10 cellular contexts compared by ENCODE assay signal in the genomic region with DNA sequence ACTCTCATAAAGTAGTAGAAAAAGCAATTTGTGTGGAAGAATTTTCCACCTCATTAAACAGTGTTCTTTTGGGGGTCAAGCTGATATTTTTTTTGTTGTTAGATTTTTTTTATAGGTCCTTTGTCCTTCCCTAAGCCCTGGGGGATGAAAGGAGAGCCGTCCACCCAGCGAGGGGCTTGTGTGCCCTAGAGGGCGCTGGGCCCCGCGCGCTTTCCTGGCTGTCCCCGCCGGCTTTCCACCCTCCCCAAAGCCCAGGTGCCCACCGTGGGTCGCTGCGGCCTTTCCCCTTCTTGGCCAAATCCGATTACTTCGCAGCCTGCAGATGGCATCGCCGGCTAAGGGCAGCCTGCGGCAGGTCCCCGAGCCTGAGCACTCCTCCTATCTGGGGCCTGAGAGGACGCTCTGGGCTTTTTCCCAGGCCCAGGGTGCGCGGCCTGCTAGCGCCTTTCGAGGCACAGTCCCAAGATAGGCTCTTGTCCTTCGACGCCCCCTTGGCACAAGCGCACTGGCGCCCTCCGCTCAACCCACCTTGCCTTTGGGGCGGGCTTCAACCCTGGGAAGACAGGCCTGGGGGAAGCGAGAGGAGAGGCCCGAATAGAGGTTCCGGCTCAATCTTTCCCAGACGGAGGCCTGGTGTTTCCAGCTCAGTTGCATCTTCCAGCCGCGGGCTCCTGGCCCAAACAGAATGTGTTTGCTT. TPM values are rescaled to one million over a fixed set of nuclear protein-coding genes. Genes with fewer than 3 reads are reported as not detected.
DNase-seq lines count a peak whose midpoint lies in the region; ATAC-seq and TF ChIP-seq lines count a peak whose summit lies in the region.
"Had no signal": no experiment of that assay in that cellular context is flagged by ENCODE, and none has a peak within 500 bp of the region (broad histone marks: within the 10 kb centered on the region; RNA-seq: fewer than 3 reads in every experiment).

No MANE protein-coding gene starts in this region.

- ATAC-seq in GM18511 (IDR thresholded peaks at IDR 0.05; ENCODE audit: unreplicated experiment): peak; percentile 56

- no peak overlapping the region for H2AK5ac ChIP-seq in neuronal stem cell (ENCODE audit: low read depth, low read length)

- DNase-seq in ecto neural progenitor cell (ENCODE audit: low spot score): peak; percentile 77
- no peak for DNase-seq in neuronal stem cell (ENCODE audit: low spot score)
- no peak for DNase-seq in stimulated activated CD8-positive, alpha-beta memory T cell treated with anti-CD3 and anti-CD28 coated beads, Interleukin-4, amount 100 ng/mL, for 48 hours
- no peak for DNase-seq in HEK293T (ENCODE audit: extremely low spot score)
- no peak for DNase-seq in stimulated activated CD4-positive, alpha-beta T cell treated with anti-CD3 and anti-CD28 coated beads, Interleukin-12 subunit alpha, Interleukin-12 subunit beta, amount 100 ng/mL, for 4 hours
- DNase-seq: dorsolateral prefrontal cortex, MG63, naive B cell had no signal

- peaks cover 85% of the 10 kb centered on the region for H3K27me3 ChIP-seq in HUES48 (ENCODE audit: control insufficient read depth, insufficient read depth, low read length)
- H3K27me3 ChIP-seq in neuronal stem cell (ENCODE audit: control insufficient read depth in 3 of 3, insufficient read depth in 3 of 3, low read depth in 1 of 3, low read length in 3 of 3): peaks cover 25 to 64% (median 57%) of the 10 kb centered on the region in 3 experiments
- H3K27me3 ChIP-seq: MG63 had no signal

- H3K14ac ChIP-seq in neuronal stem cell (ENCODE audit: low read length): no peak overlapping the region

- H2BK12ac ChIP-seq in neuronal stem cell (ENCODE audit: low read length): no peak overlapping the region

- H3K23ac ChIP-seq in neuronal stem cell (ENCODE audit: low read depth, low read length, poor library complexity): no peak overlapping the region

- peak overlapping the region; percentile 56 for H3K4me2 ChIP-seq in neuronal stem cell (ENCODE audit: insufficient read depth, low read length, poor library complexity, severe bottlenecking)

- H2BK120ac ChIP-seq in neuronal stem cell (ENCODE audit: low read depth, low read length): no peak overlapping the region

- peak overlapping the region; percentile 59 for H2AFZ ChIP-seq in neuronal stem cell (ENCODE audit: low read length)

- H3K4ac ChIP-seq in neuronal stem cell (ENCODE audit: low read length): no peak overlapping the region

- peak overlapping the region; percentile 90 for H3K18ac ChIP-seq in neuronal stem cell (ENCODE audit: low read length)

- no peak overlapping the region for H4K8ac ChIP-seq in neuronal stem cell (ENCODE audit: low read depth, low read length)

- H4K91ac ChIP-seq in neuronal stem cell (ENCODE audit: low read depth, low read length, poor library complexity): no peak overlapping the region

- H3K4me3 ChIP-seq in HUES48 (ENCODE audit: low read depth, low read length): peak overlapping the region; percentile 23; the same call in 1 of the 2 replicates
- no peak overlapping the region for H3K4me3 ChIP-seq in neuronal stem cell (ENCODE audit: low read length in 2 of 2)
- H3K4me3 ChIP-seq: MG63 had no signal

- CTCF ChIA-PET in HEK293T (lab: Yijun Ruan, JAX): interaction anchor here (0.6 kb wide), 1 partner anchor 824 kb away, joined by 4 read pairs; no protein-coding TSS in a partner anchor

- no peak overlapping the region for H2BK5ac ChIP-seq in neuronal stem cell (ENCODE audit: low read length)

- no CpG with 5 or more reads among the region's 34 CpGs for WGBS in neuronal stem cell (ENCODE audit: extremely low coverage in 2 of 2, insufficient read length in 2 of 2, insufficient replicate concordance in 1 of 2), 2 donors

- H3K27ac ChIP-seq in HUES48 (ENCODE audit: low read depth, low read length) (no peak overlapping the region), neuronal stem cell (replicated peaks; ENCODE audit: low read length) (no peak overlapping the region)
- H3K27ac ChIP-seq: dorsolateral prefrontal cortex had no signal

- H3K79me1 ChIP-seq in neuronal stem cell (ENCODE audit: low read depth, low read length): no peaks in the 10 kb centered on the region

- POLR2A ChIA-PET in HEK293T (lab: Yijun Ruan, JAX): interaction anchor here (0.6 kb wide), 1 partner anchor 34 kb away, joined by 3 read pairs; a partner anchor contains a TSS

- H2BK15ac ChIP-seq in neuronal stem cell (ENCODE audit: low read length): no peak overlapping the region

- H3K4me1 ChIP-seq in HUES48 (ENCODE audit: control insufficient read depth, insufficient read depth, low read length) (peaks cover 47% of the 10 kb centered on the region), neuronal stem cell (ENCODE audit: control insufficient read depth in 2 of 2, insufficient read depth in 1 of 2, low read depth in 1 of 2, low read length in 2 of 2) (peaks cover 0 to 8% of the 10 kb centered on the region in 2 donors)

- H3K9me3 ChIP-seq in HUES48 (ENCODE audit: control insufficient read depth, insufficient read depth, low read length) (no peaks in the 10 kb centered on the region), neuronal stem cell (replicated peaks in 1 of 2; ENCODE audit: control insufficient read depth in 2 of 2, insufficient read depth in 1 of 2, low read depth in 1 of 2, low read length in 2 of 2) (peaks cover 0 to 3% of the 10 kb centered on the region in 2 donors)
- H3K9me3 ChIP-seq: MG63 had no signal

- H3K9ac ChIP-seq in HUES48 (ENCODE audit: low read depth, low read length): no peak overlapping the region
- H3K9ac ChIP-seq in neuronal stem cell (ENCODE audit: low read depth, low read length, poor library complexity): no peak overlapping the region

- no peaks in the 10 kb centered on the region for H3K36me3 ChIP-seq in HUES48 (ENCODE audit: control insufficient read depth, insufficient read depth, low read length)
- no peaks in the 10 kb centered on the region for H3K36me3 ChIP-seq in neuronal stem cell (replicated peaks in 1 of 2; ENCODE audit: control insufficient read depth in 2 of 2, insufficient read depth in 2 of 2, low read length in 2 of 2)
- H3K36me3 ChIP-seq: MG63 had no signal

TF ChIP-seq in HEK293T, 16 proteins besides CTCF, POLR2A, EP300 and RAD21:
- TF ChIP-seq SUZ12 (IDR thresholded peaks at IDR 0.05) (no peak), ELF4 (IDR thresholded peaks at IDR 0.05) (no peak), BHLHE40 (IDR thresholded peaks at IDR 0.05; ENCODE audit: borderline replicate concordance) (no peak), L3MBTL2 (conservative IDR thresholded peaks at IDR 0.05) (no peak), TARDBP (IDR thresholded peaks at IDR 0.05) (no peak), FOXA1 (IDR thresholded peaks at IDR 0.05) (no peak), CTBP1 (IDR thresholded peaks at IDR 0.05; ENCODE audit: borderline replicate concordance) (no peak), NFRKB (IDR thresholded peaks at IDR 0.05) (no peak), FOXK2 (IDR thresholded peaks at IDR 0.05) (no peak), ARNT (IDR thresholded peaks at IDR 0.05) (no peak), HDGF (IDR thresholded peaks at IDR 0.05; ENCODE audit: borderline replicate concordance) (no peak), FOXM1 (IDR thresholded peaks at IDR 0.05; ENCODE audit: borderline replicate concordance) (no peak)
- TF ChIP-seq, protein P1, sequence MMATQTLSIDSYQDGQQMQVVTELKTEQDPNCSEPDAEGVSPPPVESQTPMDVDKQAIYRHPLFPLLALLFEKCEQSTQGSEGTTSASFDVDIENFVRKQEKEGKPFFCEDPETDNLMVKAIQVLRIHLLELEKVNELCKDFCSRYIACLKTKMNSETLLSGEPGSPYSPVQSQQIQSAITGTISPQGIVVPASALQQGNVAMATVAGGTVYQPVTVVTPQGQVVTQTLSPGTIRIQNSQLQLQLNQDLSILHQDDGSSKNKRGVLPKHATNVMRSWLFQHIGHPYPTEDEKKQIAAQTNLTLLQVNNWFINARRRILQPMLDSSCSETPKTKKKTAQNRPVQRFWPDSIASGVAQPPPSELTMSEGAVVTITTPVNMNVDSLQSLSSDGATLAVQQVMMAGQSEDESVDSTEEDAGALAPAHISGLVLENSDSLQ (IDR thresholded peaks at IDR 0.05): no peak
TF ChIP-seq in HEK293T: peak in this region for 0.

RNA-seq across cellular contexts. Expression of a gene that starts 33.6 kb away (rescaled TPM):
- polyA plus RNA-seq in neuronal stem cell (2013, experiment 1 of 2): 0.53 TPM
- polyA plus RNA-seq in neuronal stem cell (2013, experiment 2 of 2): 0.54 TPM
